Comparison of ENCODE assay signal across 21 cellular contexts in genomic region chr1:112381324-112382076, GRCh38.
"Had no signal": no experiment of that assay in that cellular context is flagged by ENCODE, and none has a peak within 500 bp of the region (broad histone marks: within the 10 kb centered on the region; RNA-seq: fewer than 3 reads in every experiment).

No MANE protein-coding gene starts in this region.

- DNase-seq: KBM-7, MV-4-11, NCI-H1048, NCI-H1105, NCI-H1417, NCI-H1436 treated with DMSO at 0.1 percent for 48 hours, NCI-H1694, NCI-H187 treated with DMSO at 0.1 percent for 48 hours, NCI-H2029 treated with DMSO at 0.1 percent for 48 hours, NCI-H2107, NCI-H2227 treated with DMSO at 0.1 percent for 48 hours, NCI-H524 treated with DMSO at 0.1 percent for 48 hours, NCI-H82, Right ventricle myocardium superior, RPMI8226, SIG-M5 had no signal

- H3K9me3 ChIP-seq: SJSA1 had no signal

- H3K4me1 ChIP-seq: SJSA1 had no signal

- H3K36me3 ChIP-seq: SJSA1 had no signal

- H3K27ac Mint-ChIP-seq: IgD-negative memory B cell had no signal

- H3K4me3 Mint-ChIP-seq: IgD-negative memory B cell had no signal

- H3K9me3 Mint-ChIP-seq: IgD-negative memory B cell had no signal

- H3K36me3 Mint-ChIP-seq: IgD-negative memory B cell had no signal

- H3K4me1 Mint-ChIP-seq: IgD-negative memory B cell had no signal

- H3K4me3 ChIP-seq: SJSA1, SK-N-MC had no signal

- ATAC-seq: HepG2 had no signal

- FAIRE-seq: HepG2, RCC 7860 had no signal

- H3K27ac ChIP-seq: SJSA1, SK-N-MC had no signal
